ENCODE assay signal across 17 cellular contexts in genomic region chr15:78263351-78263781, GRCh38. TPM values are rescaled to one million over a fixed set of nuclear protein-coding genes. Genes with fewer than 3 reads are reported as not detected.
DNase-seq lines count a peak whose midpoint lies in the region; ATAC-seq and TF ChIP-seq lines count a peak whose summit lies in the region.
"Had no signal": no experiment of that assay in that cellular context is flagged by ENCODE, and none has a peak within 500 bp of the region (broad histone marks: within the 10 kb centered on the region; RNA-seq: fewer than 3 reads in every experiment).

No MANE protein-coding gene starts in this region.

- peak overlapping the region in 1 of 7 donors; percentile 30 for H3K27ac Mint-ChIP-seq in CD14-positive monocyte
- peak overlapping the region; percentile 34 for H3K27ac Mint-ChIP-seq in activated T-helper 1 cell treated with anti-CD3 and anti-CD28 coated beads, Interleukin-12 subunit alpha, Interleukin-12 subunit beta, Interleukin-2, Interleukin-4 antibody, amounts not matched to agents 30 ng/mL and 10 ng/mL and 1 ng/mL, durations not matched to agents 14 hours and 24 hours and 36 hours
- H3K27ac Mint-ChIP-seq in naive thymus-derived CD8-positive, alpha-beta T cell: peak overlapping the region; percentile 76 to 89 (median 82)

- TF ChIP-seq CTCF in CD14-positive monocyte (IDR thresholded peaks at IDR 0.05) (no peak), GM10266 (IDR thresholded peaks at IDR 0.05; ENCODE audit: control insufficient read depth, insufficient read depth, low read depth, missing control alignments) (no peak), foreskin keratinocyte (conservative IDR thresholded peaks at IDR 0.05) (no peak)

- no peak for ATAC-seq in naive thymus-derived CD8-positive, alpha-beta T cell
- ATAC-seq in foreskin keratinocyte (no peak), HG02571 (IDR thresholded peaks at IDR 0.05; ENCODE audit: unreplicated experiment) (no peak), HG03432 (IDR thresholded peaks at IDR 0.05; ENCODE audit: unreplicated experiment) (no peak)

- peaks cover 0 to 2% of the 10 kb centered on the region in 2 donors for H3K36me3 Mint-ChIP-seq in CD14-positive monocyte
- peaks cover 5% of the 10 kb centered on the region for H3K36me3 Mint-ChIP-seq in activated T-helper 1 cell treated with anti-CD3 and anti-CD28 coated beads, Interleukin-12 subunit alpha, Interleukin-12 subunit beta, Interleukin-2, Interleukin-4 antibody, amounts not matched to agents 30 ng/mL and 10 ng/mL and 1 ng/mL, durations not matched to agents 14 hours and 24 hours and 36 hours (ENCODE audit: low read depth)
- H3K36me3 Mint-ChIP-seq in naive thymus-derived CD8-positive, alpha-beta T cell: no peaks in the 10 kb centered on the region

- H3K4me1 Mint-ChIP-seq in CD14-positive monocyte: peaks cover 19% of the 10 kb centered on the region
- peaks cover 30% of the 10 kb centered on the region for H3K4me1 Mint-ChIP-seq in activated T-helper 1 cell treated with anti-CD3 and anti-CD28 coated beads, Interleukin-12 subunit alpha, Interleukin-12 subunit beta, Interleukin-2, Interleukin-4 antibody, amounts not matched to agents 30 ng/mL and 10 ng/mL and 1 ng/mL, durations not matched to agents 14 hours and 24 hours and 36 hours (ENCODE audit: low read depth)
- H3K4me1 Mint-ChIP-seq in naive thymus-derived CD8-positive, alpha-beta T cell: peaks cover 15 to 33% (median 28%) of the 10 kb centered on the region in 4 donors

- H3K4me3 Mint-ChIP-seq in CD14-positive monocyte: peak overlapping the region; percentile 67 to 75
- peak overlapping the region; percentile 66 for H3K4me3 Mint-ChIP-seq in activated T-helper 1 cell treated with anti-CD3 and anti-CD28 coated beads, Interleukin-12 subunit alpha, Interleukin-12 subunit beta, Interleukin-2, Interleukin-4 antibody, amounts not matched to agents 30 ng/mL and 10 ng/mL and 1 ng/mL, durations not matched to agents 14 hours and 24 hours and 36 hours
- H3K4me3 Mint-ChIP-seq in naive thymus-derived CD8-positive, alpha-beta T cell: peak overlapping the region; percentile 39 to 83 (median 67)

- intact Hi-C loops in CD14-positive monocyte (cut with micrococcal nuclease): no loop called here
- intact Hi-C loops in activated T-helper 1 cell treated with anti-CD3 and anti-CD28 coated beads, Interleukin-12 subunit alpha, Interleukin-12 subunit beta, Interleukin-2, Interleukin-4 antibody, amounts not matched to agents 30 ng/mL and 10 ng/mL and 1 ng/mL, durations not matched to agents 14 hours and 24 hours and 36 hours (cut with micrococcal nuclease): no loop called here

- no peak overlapping the region for H3K27ac ChIP-seq in foreskin keratinocyte
- H3K27ac ChIP-seq: parathyroid adenoma had no signal

- no peaks in the 10 kb centered on the region for H3K27me3 ChIP-seq in foreskin keratinocyte

- H3K9me3 Mint-ChIP-seq in CD14-positive monocyte: no peaks in the 10 kb centered on the region
- no peaks in the 10 kb centered on the region for H3K9me3 Mint-ChIP-seq in activated T-helper 1 cell treated with anti-CD3 and anti-CD28 coated beads, Interleukin-12 subunit alpha, Interleukin-12 subunit beta, Interleukin-2, Interleukin-4 antibody, amounts not matched to agents 30 ng/mL and 10 ng/mL and 1 ng/mL, durations not matched to agents 14 hours and 24 hours and 36 hours
- H3K9me3 Mint-ChIP-seq in naive thymus-derived CD8-positive, alpha-beta T cell: no peaks in the 10 kb centered on the region

- peaks cover 11% of the 10 kb centered on the region for H3K4me1 ChIP-seq in foreskin keratinocyte

- H3K27me3 Mint-ChIP-seq in CD14-positive monocyte (ENCODE audit: low read depth in 3 of 3): peaks cover 0 to 3% (median 3%) of the 10 kb centered on the region in 3 donors
- H3K27me3 Mint-ChIP-seq in activated T-helper 1 cell treated with anti-CD3 and anti-CD28 coated beads, Interleukin-12 subunit alpha, Interleukin-12 subunit beta, Interleukin-2, Interleukin-4 antibody, amounts not matched to agents 30 ng/mL and 10 ng/mL and 1 ng/mL, durations not matched to agents 14 hours and 24 hours and 36 hours (ENCODE audit: insufficient read depth): no peaks in the 10 kb centered on the region
- H3K27me3 Mint-ChIP-seq in naive thymus-derived CD8-positive, alpha-beta T cell: no peaks in the 10 kb centered on the region

- POLR2A ChIA-PET in naive thymus-derived CD8-positive, alpha-beta T cell (lab: Charles Lee): interaction anchor here (0.7 to 1.0 kb wide), 2 partner anchors 36 to 446 kb away, joined by 3 to 4 read pairs; partner anchors contain the start of gene SKIC8

- DNase-seq in CD14-positive monocyte (ENCODE audit: low spot score): no peak
- peak; percentile 46 for DNase-seq in GM10266 (ENCODE audit: extremely low spot score)
- DNase-seq in activated T-helper 1 cell treated with anti-CD3 and anti-CD28 coated beads, Interleukin-12 subunit alpha, Interleukin-12 subunit beta, Interleukin-2, Interleukin-4 antibody, amounts not matched to agents 30 ng/mL and 10 ng/mL and 1 ng/mL, durations not matched to agents 14 hours and 24 hours and 36 hours (ENCODE audit: low spot score): no peak
- DNase-seq in naive thymus-derived CD8-positive, alpha-beta T cell: no peak
- DNase-seq in foreskin keratinocyte: no peak
- no peak for DNase-seq in MV-4-11 (lab: John Stamatoyannopoulos, UW)
- DNase-seq: activated CD4-positive, alpha-beta T cell treated with anti-CD3 and anti-CD28 coated beads, Interleukin-2, amount 50 U/mL, for 4 hours; anterior cingulate cortex; Karpas-422; mesenchymal stem cell; NCI-H1694; NCI-H524 treated with DMSO at 0.1 percent for 48 hours; stimulated activated CD4-positive, alpha-beta T cell treated with anti-CD3 and anti-CD28 coated beads, Interleukin-15, amount 100 ng/mL, for 24 hours had no signal

RNA-seq across cellular contexts. Expression of gene DNAJA4, which starts 1.0 kb away (rescaled TPM):
- polyA plus RNA-seq in CD14-positive monocyte (1 to 10 TPM; 2.4 to 2.5 TPM), foreskin keratinocyte (5.1 and 7.5 TPM in 2 replicates)
- total RNA-seq in activated T-helper 1 cell treated with anti-CD3 and anti-CD28 coated beads, Interleukin-12 subunit alpha, Interleukin-12 subunit beta, Interleukin-2, Interleukin-4 antibody, amounts not matched to agents 30 ng/mL and 10 ng/mL and 1 ng/mL, durations not matched to agents 14 hours and 24 hours and 36 hours: 68.4 and 70.8 TPM in 2 replicates
- 10 to 100 TPM; 51.4 to 55.1 TPM for total RNA-seq in naive thymus-derived CD8-positive, alpha-beta T cell
- 10 to 100 TPM in 1 of 3 donors, 1 to 10 TPM in 2; 7.9 to 15.6 (median 9.1) TPM for polyA plus RNA-seq in naive thymus-derived CD8-positive, alpha-beta T cell
- total RNA-seq in foreskin keratinocyte: 8.8 and 10.6 TPM in 2 replicates
- total RNA-seq: G401 had no signal

RNA-seq across cellular contexts. Expression of gene ACSBG1, which starts 29.0 kb away (rescaled TPM):
- polyA plus RNA-seq in CD14-positive monocyte (not detected), foreskin keratinocyte (0.02 TPM in 2 replicates)
- 0.15 and 0.52 TPM in 2 replicates for total RNA-seq in activated T-helper 1 cell treated with anti-CD3 and anti-CD28 coated beads, Interleukin-12 subunit alpha, Interleukin-12 subunit beta, Interleukin-2, Interleukin-4 antibody, amounts not matched to agents 30 ng/mL and 10 ng/mL and 1 ng/mL, durations not matched to agents 14 hours and 24 hours and 36 hours
- not detected for total RNA-seq in naive thymus-derived CD8-positive, alpha-beta T cell
- under 1 TPM in 2 of 3 donors, not detected in 1; 0.05 to 0.11 TPM for polyA plus RNA-seq in naive thymus-derived CD8-positive, alpha-beta T cell
- total RNA-seq in foreskin keratinocyte: not detected in 2 replicates

RNA-seq across cellular contexts. Expression of gene SKIC8, which starts 36.0 kb away (rescaled TPM):
- polyA plus RNA-seq in CD14-positive monocyte: 100 to 1,000 TPM in 1 of 2 donors, 10 to 100 TPM in 1; 88.0 to 123 TPM
- 54.3 and 57.3 TPM in 2 replicates for total RNA-seq in activated T-helper 1 cell treated with anti-CD3 and anti-CD28 coated beads, Interleukin-12 subunit alpha, Interleukin-12 subunit beta, Interleukin-2, Interleukin-4 antibody, amounts not matched to agents 30 ng/mL and 10 ng/mL and 1 ng/mL, durations not matched to agents 14 hours and 24 hours and 36 hours
- 10 to 100 TPM; 45.3 to 49.7 TPM for total RNA-seq in naive thymus-derived CD8-positive, alpha-beta T cell
- 100 to 1,000 TPM in 2 of 3 donors, 10 to 100 TPM in 1; 98.8 to 117 (median 107) TPM for polyA plus RNA-seq in naive thymus-derived CD8-positive, alpha-beta T cell
- total RNA-seq in foreskin keratinocyte: 58.8 and 64.0 TPM in 2 replicates
- 52.2 and 58.2 TPM in 2 replicates for polyA plus RNA-seq in foreskin keratinocyte
